Comparison of ENCODE assay signal across 1 cellular context in the genomic region with DNA sequence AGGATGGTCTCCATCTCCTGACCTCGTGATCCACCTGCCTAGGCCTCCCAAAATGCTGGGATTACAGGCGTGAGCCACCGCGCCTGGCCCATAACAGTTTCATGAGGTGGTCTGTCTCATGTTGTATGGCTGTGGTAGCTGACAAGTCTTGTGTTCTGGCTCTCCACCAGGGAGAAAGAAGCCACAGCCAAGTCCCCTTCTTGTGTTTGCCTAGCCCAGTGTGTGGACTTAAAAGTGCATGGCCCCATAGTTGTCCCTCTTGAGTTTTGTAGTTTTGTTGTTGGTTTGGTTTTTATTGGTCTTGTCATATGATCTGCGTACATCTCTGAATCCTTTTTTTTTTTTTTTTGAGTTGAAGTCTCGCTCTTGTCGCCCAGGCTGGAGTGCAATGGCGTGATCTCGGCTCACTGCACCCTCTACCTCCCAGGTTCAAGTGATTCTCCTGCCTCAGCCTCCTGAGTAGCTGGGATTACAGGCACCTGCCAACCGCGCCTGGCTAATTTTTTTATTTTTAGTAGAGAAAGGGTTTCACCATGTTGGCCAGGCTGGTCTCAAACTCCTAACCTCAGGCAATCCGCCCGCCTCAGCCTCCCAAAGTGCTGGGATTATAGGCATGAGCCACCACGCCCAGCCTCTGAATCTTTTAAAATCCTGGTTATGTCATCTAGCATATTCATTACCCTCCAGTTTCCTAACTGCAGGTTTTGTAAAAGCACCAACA.
TF ChIP-seq lines count a peak whose summit lies in the region.

No MANE protein-coding gene starts in this region.

TF ChIP-seq in HEK293, 187 proteins besides CTCF, POLR2A, EP300 and RAD21:
- TF ChIP-seq ZXDB (tag by site-specific recombination; IDR thresholded peaks at IDR 0.05), result 0 out of 2 replicates have a peak, but pooled peaks have one; percentile 17
- TF ChIP-seq KLF1 (tag by site-specific recombination; IDR thresholded peaks at IDR 0.05), result peak; percentile 62; the same call in 1 of the 2 replicates
- peak; percentile 42 for TF ChIP-seq ZNF600 (tag by site-specific recombination; IDR thresholded peaks at IDR 0.05)
